In genomic region chr16:4293822-4294457, GRCh38 we compare ENCODE assay signal across 8 cellular contexts. TPM values are rescaled to one million over a fixed set of nuclear protein-coding genes. Genes with fewer than 3 reads are reported as not detected.
DNase-seq lines count a peak whose midpoint lies in the region; ATAC-seq, FAIRE-seq and TF ChIP-seq lines count a peak whose summit lies in the region.

No MANE protein-coding gene starts in this region.

- TF ChIP-seq CTCF in PC-9 (conservative IDR thresholded peaks at IDR 0.05), result no peak
- TF ChIP-seq CTCF in fibroblast of the aortic adventitia (IDR thresholded peaks at IDR 0.05; ENCODE audit: insufficient read depth, low read length), result no peak
- no peak for TF ChIP-seq CTCF in osteocyte (IDR thresholded peaks at IDR 0.05)

- peaks cover 47% of the 10 kb centered on the region for H3K4me1 Mint-ChIP-seq in osteocyte (ENCODE audit: unreplicated experiment)
- no peaks in the 10 kb centered on the region for H3K4me1 Mint-ChIP-seq in activated CD4-positive, alpha-beta memory T cell treated with anti-CD3 and anti-CD28 coated beads for 36 hours (ENCODE audit: low read depth)

- CTCF ChIA-PET in PC-9 (lab: Charles Lee), result interaction anchor here (0.6 to 1.0 kb wide), 5 partner anchors 8 to 283 kb away, joined by 3 to 10 read pairs (median 4); no protein-coding TSS in a partner anchor
- CTCF ChIA-PET in activated CD4-positive, alpha-beta memory T cell treated with anti-CD3 and anti-CD28 coated beads for 36 hours (lab: Charles Lee), result interaction anchor here (1.0 to 1.6 kb wide), 3 partner anchors 11 to 40 kb away, joined by 3 read pairs; no protein-coding TSS in a partner anchor

- FAIRE-seq in GM19239 (lab: Jason Lieb, UNC), result no peak

- H3K36me3 ChIP-seq in PC-9 (ENCODE audit: low read depth), result no peaks in the 10 kb centered on the region

- DNase-seq in HCEC 1CT (peak; percentile 71), PC-9 (peak; percentile 60 to 83), fibroblast of the aortic adventitia (ENCODE audit: low read depth) (peak; percentile 80), osteocyte (ENCODE audit: extremely low spot score, unreplicated experiment) (peak; percentile 90), T-helper 9 cell (no peak), GM19239 (ENCODE audit: insufficient read length, low spot score) (no peak)
- no peak for DNase-seq in activated CD4-positive, alpha-beta memory T cell treated with anti-CD3 and anti-CD28 coated beads for 36 hours

- no peaks in the 10 kb centered on the region for H3K79me2 ChIP-seq in PC-9 (ENCODE audit: low read depth)

- H3K27me3 ChIP-seq in PC-9 (ENCODE audit: insufficient read depth, low read depth), result no peaks in the 10 kb centered on the region

- no peaks in the 10 kb centered on the region for H3K9me3 Mint-ChIP-seq in osteocyte (ENCODE audit: unreplicated experiment)
- no peaks in the 10 kb centered on the region for H3K9me3 Mint-ChIP-seq in activated CD4-positive, alpha-beta memory T cell treated with anti-CD3 and anti-CD28 coated beads for 36 hours

- intact Hi-C loops in PC-9 (cut with micrococcal nuclease; ENCODE audit: unreplicated experiment), result loop anchor here (1.0 to 10.0 kb wide), 2 partner anchors 13 to 651 kb away; no protein-coding TSS in a partner anchor
- intact Hi-C loops in activated CD4-positive, alpha-beta memory T cell treated with anti-CD3 and anti-CD28 coated beads for 36 hours (cut with micrococcal nuclease), result no loop called here

- H3F3A ChIP-seq in PC-9 (ENCODE audit: insufficient read depth, low read depth), result peaks cover 31% of the 10 kb centered on the region

- H3K4me3 Mint-ChIP-seq in osteocyte (ENCODE audit: unreplicated experiment), result peak overlapping the region; percentile 51
- H3K4me3 Mint-ChIP-seq in activated CD4-positive, alpha-beta memory T cell treated with anti-CD3 and anti-CD28 coated beads for 36 hours, result no peak overlapping the region

- no peak for ATAC-seq in HG02885 (IDR thresholded peaks at IDR 0.05; ENCODE audit: poor library complexity, unreplicated experiment)

- no peaks in the 10 kb centered on the region for H3K27me3 Mint-ChIP-seq in osteocyte (ENCODE audit: unreplicated experiment)
- H3K27me3 Mint-ChIP-seq in activated CD4-positive, alpha-beta memory T cell treated with anti-CD3 and anti-CD28 coated beads for 36 hours, result peaks cover 4% of the 10 kb centered on the region

- H3K27ac ChIP-seq in PC-9, result 0 out of 2 replicates have a peak overlapping the region, but pooled peaks have one; percentile 2

- POLR2A ChIA-PET in PC-9 (lab: Charles Lee; ENCODE audit: unreplicated experiment), result interaction anchor here (0.5 kb wide), 2 partner anchors 22 to 99 kb away, joined by 3 to 14 read pairs; partner anchors contain the start of gene GLIS2
- POLR2A ChIA-PET in activated CD4-positive, alpha-beta memory T cell treated with anti-CD3 and anti-CD28 coated beads for 36 hours (lab: Charles Lee), result no interaction called here

- H4K20me1 ChIP-seq in PC-9 (ENCODE audit: insufficient read depth), result no peaks in the 10 kb centered on the region

- H3K9me2 ChIP-seq in PC-9 (ENCODE audit: insufficient read depth), result no peaks in the 10 kb centered on the region

- BruUV-seq in PC-9 (replicated peaks; lab: Mats Ljungman, UMichigan), result no TSS peak

- H3K27ac Mint-ChIP-seq in osteocyte (ENCODE audit: unreplicated experiment), result peak overlapping the region; percentile 84
- H3K27ac Mint-ChIP-seq in activated CD4-positive, alpha-beta memory T cell treated with anti-CD3 and anti-CD28 coated beads for 36 hours, result no peak overlapping the region

- H3K9me3 ChIP-seq in PC-9 (ENCODE audit: insufficient read depth, low read depth), result no peaks in the 10 kb centered on the region

- no peak overlapping the region for H3K4me3 ChIP-seq in PC-9
- H3K4me3 ChIP-seq in fibroblast of the aortic adventitia (ENCODE audit: low read depth, low read length), result no peak overlapping the region

- no peaks in the 10 kb centered on the region for H3K36me3 Mint-ChIP-seq in osteocyte (ENCODE audit: unreplicated experiment)
- no peaks in the 10 kb centered on the region for H3K36me3 Mint-ChIP-seq in activated CD4-positive, alpha-beta memory T cell treated with anti-CD3 and anti-CD28 coated beads for 36 hours

- peaks cover 55% of the 10 kb centered on the region for H3K4me1 ChIP-seq in PC-9 (replicated peaks; ENCODE audit: insufficient read depth)

- peak overlapping the region; percentile 50 for H3K4me2 ChIP-seq in PC-9

- no peak overlapping the region for H2AFZ ChIP-seq in PC-9

RNA-seq across cellular contexts. Expression of gene TFAP4, which starts 21.1 kb away (rescaled TPM):
- 25.0 and 34.8 TPM in 2 replicates for total RNA-seq in PC-9 (2021)
- 5.5 and 10.6 TPM in 2 replicates for total RNA-seq in fibroblast of the aortic adventitia (ENCODE audit: low replicate concordance)
- total RNA-seq in osteocyte, result 8.0 and 10.8 TPM in 2 replicates
- total RNA-seq in activated CD4-positive, alpha-beta memory T cell treated with anti-CD3 and anti-CD28 coated beads for 36 hours, result 10 to 100 TPM; 24.5 to 24.7 TPM

RNA-seq across cellular contexts. Expression of gene GLIS2, which starts 21.9 kb away (rescaled TPM):
- total RNA-seq in PC-9 (2021) (44.2 and 48.3 TPM in 2 replicates), fibroblast of the aortic adventitia (ENCODE audit: low replicate concordance) (3.3 and 6.6 TPM in 2 replicates), osteocyte (58.6 and 59.9 TPM in 2 replicates)
- total RNA-seq in activated CD4-positive, alpha-beta memory T cell treated with anti-CD3 and anti-CD28 coated beads for 36 hours, result under 1 TPM; 0.52 to 0.68 TPM

RNA-seq across cellular contexts. Expression of gene SRL, which starts 52.1 kb away (rescaled TPM):
- total RNA-seq in PC-9 (2021) (not detected in 2 replicates), fibroblast of the aortic adventitia (ENCODE audit: low replicate concordance) (0.09 and 0.25 TPM in 2 replicates), osteocyte (not detected in 2 replicates)
- not detected for total RNA-seq in activated CD4-positive, alpha-beta memory T cell treated with anti-CD3 and anti-CD28 coated beads for 36 hours

RNA-seq across cellular contexts. Expression of gene PAM16, which starts 57.2 kb away (rescaled TPM):
- total RNA-seq in PC-9 (2021) (95.9 and 110 TPM in 2 replicates), fibroblast of the aortic adventitia (ENCODE audit: low replicate concordance) (5.0 and 20.2 TPM in 2 replicates), osteocyte (21.0 and 23.7 TPM in 2 replicates)
- total RNA-seq in activated CD4-positive, alpha-beta memory T cell treated with anti-CD3 and anti-CD28 coated beads for 36 hours, result 10 to 100 TPM; 52.8 to 63.4 TPM

Comparison
In these comparisons a context has a peak if more than half of its experiments do, and no peak if none do; other contexts are left out.
1. DNase-seq: peak in HCEC 1CT (single experiment), PC-9 (2 of 2), fibroblast of the aortic adventitia (single experiment) and osteocyte (single experiment); none in T-helper 9 cell (single experiment), GM19239 (single experiment) and activated CD4-positive, alpha-beta memory T cell treated with anti-CD3 and anti-CD28 coated beads for 36 hours (single experiment).